In the genomic region with DNA sequence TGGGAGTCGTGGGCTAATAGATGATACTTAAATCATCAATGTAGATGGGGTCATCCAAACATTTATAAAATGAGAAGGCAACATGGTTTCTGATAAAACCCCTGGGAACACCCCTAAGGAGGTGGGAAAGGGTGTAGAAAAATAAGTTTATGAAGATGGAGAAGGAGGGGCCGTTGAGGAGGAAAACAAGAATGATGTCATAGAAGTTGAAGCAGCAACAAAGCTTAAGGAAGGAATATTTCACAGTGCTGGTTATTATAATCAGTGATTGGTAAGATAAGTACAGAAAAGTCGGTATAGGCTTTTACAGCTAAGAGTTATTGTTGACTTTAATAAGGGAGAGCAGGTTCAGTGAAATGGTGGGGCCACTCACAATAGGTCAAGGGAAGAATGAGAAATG, we compare ENCODE assay signal across 33 cellular contexts.
"Had no signal": no experiment of that assay in that cellular context is flagged by ENCODE, and none has a peak within 500 bp of the region (broad histone marks: within the 10 kb centered on the region; RNA-seq: fewer than 3 reads in every experiment).

No MANE protein-coding gene starts in this region.

- H3K4me3 Mint-ChIP-seq: activated B cell treated with CpG ODN at 0.5 μM for 24 hours; activated CD8-positive, alpha-beta T cell treated with anti-CD3 and anti-CD28 coated beads for 36 hours; activated naive CD4-positive, alpha-beta T cell treated with anti-CD3 and anti-CD28 coated beads, Interleukin-2, amount 10 ng/mL, durations not matched to agents 7 days and 5 days; activated naive CD8-positive, alpha-beta T cell treated with anti-CD3 and anti-CD28 coated beads for 36 hours; activated naive CD8-positive, alpha-beta T cell treated with anti-CD3 and anti-CD28 coated beads, Interleukin-2, amount 50 U/mL, for 24 hours; T-helper 17 cell; T-helper 2 cell treated with Interferon-gamma antibody and Interleukin-4, amounts not matched to agents 5 μg/mL and 100 μg/mL, for 36 hours had no signal

- H3K27me3 Mint-ChIP-seq: activated B cell treated with CpG ODN at 0.5 μM for 24 hours; activated naive CD8-positive, alpha-beta T cell treated with anti-CD3 and anti-CD28 coated beads for 36 hours; T-helper 17 cell had no signal

- H3K27me3 ChIP-seq: adrenal gland, body of pancreas, esophagus muscularis mucosa, foreskin keratinocyte, gastrocnemius medialis, heart left ventricle had no signal

- DNase-seq: activated B cell treated with CpG ODN at 0.5 μM for 24 hours; activated CD4-positive, alpha-beta T cell treated with anti-CD3 and anti-CD28 coated beads for 48 hours; activated CD4-positive, alpha-beta T cell treated with anti-CD3 and anti-CD28 coated beads, Interleukin-2, amount 50 U/mL, for 1 hour; activated CD4-positive, alpha-beta T cell treated with anti-CD3 and anti-CD28 coated beads, Interleukin-2, amount 50 U/mL, for 48 hours; activated CD8-positive, alpha-beta memory T cell treated with anti-CD3 and anti-CD28 coated beads for 24 hours; activated CD8-positive, alpha-beta T cell treated with anti-CD3 and anti-CD28 coated beads for 36 hours; activated gamma-delta T cell; activated naive CD4-positive, alpha-beta T cell; activated naive CD4-positive, alpha-beta T cell treated with anti-CD3 and anti-CD28 coated beads, Interleukin-2, amount 10 ng/mL, durations not matched to agents 7 days and 5 days; activated naive CD8-positive, alpha-beta T cell treated with anti-CD3 and anti-CD28 coated beads for 36 hours; activated naive CD8-positive, alpha-beta T cell treated with anti-CD3 and anti-CD28 coated beads, Interleukin-2, amount 50 U/mL, for 24 hours; activated T-cell treated with anti-CD3 and anti-CD28 coated beads, Interleukin-2, amount 50 U/mL, for 48 hours; adrenal gland; amygdala; aorta; body of pancreas; caudate nucleus; cortex of kidney; effector CD8-positive, alpha-beta T cell; erythroblast; foreskin keratinocyte; gastrocnemius medialis; glutamatergic neuron; heart left ventricle; T-helper 1 cell; T-helper 17 cell; T1000; WERI-Rb-1 had no signal

- H3K36me3 ChIP-seq: adrenal gland, esophagus muscularis mucosa, gastrocnemius medialis, heart left ventricle, WERI-Rb-1 had no signal

- H3K9me3 Mint-ChIP-seq: activated B cell treated with CpG ODN at 0.5 μM for 24 hours; activated CD8-positive, alpha-beta T cell treated with anti-CD3 and anti-CD28 coated beads for 36 hours; activated naive CD4-positive, alpha-beta T cell treated with anti-CD3 and anti-CD28 coated beads, Interleukin-2, amount 10 ng/mL, durations not matched to agents 7 days and 5 days; activated naive CD8-positive, alpha-beta T cell treated with anti-CD3 and anti-CD28 coated beads for 36 hours; activated naive CD8-positive, alpha-beta T cell treated with anti-CD3 and anti-CD28 coated beads, Interleukin-2, amount 50 U/mL, for 24 hours; T-helper 2 cell treated with Interferon-gamma antibody and Interleukin-4, amounts not matched to agents 5 μg/mL and 100 μg/mL, for 36 hours had no signal

- ATAC-seq: activated CD4-positive, CD25-positive, alpha-beta regulatory T cell treated with anti-CD3 and anti-CD28 coated beads, Interleukin-2, amount 50 U/mL, for 24 hours; activated CD8-positive, alpha-beta T cell treated with anti-CD3 and anti-CD28 coated beads for 36 hours; activated naive CD8-positive, alpha-beta T cell treated with anti-CD3 and anti-CD28 coated beads, Interleukin-2, amount 50 U/mL, for 24 hours; body of pancreas; foreskin keratinocyte; gastrocnemius medialis; heart left ventricle; T-helper 17 cell had no signal

- H3K4me1 ChIP-seq: adrenal gland, body of pancreas, esophagus muscularis mucosa, foreskin keratinocyte, gastrocnemius medialis, heart left ventricle had no signal

- H3K36me3 Mint-ChIP-seq: activated naive CD4-positive, alpha-beta T cell treated with anti-CD3 and anti-CD28 coated beads, Interleukin-2, amount 10 ng/mL, durations not matched to agents 7 days and 5 days; activated naive CD8-positive, alpha-beta T cell treated with anti-CD3 and anti-CD28 coated beads for 36 hours had no signal

- H3K27ac ChIP-seq: adrenal gland, body of pancreas, esophagus muscularis mucosa, foreskin keratinocyte, gastrocnemius medialis, heart left ventricle, WERI-Rb-1 had no signal

- H3K27ac Mint-ChIP-seq: activated B cell treated with CpG ODN at 0.5 μM for 24 hours; activated CD8-positive, alpha-beta T cell treated with anti-CD3 and anti-CD28 coated beads for 36 hours; activated naive CD4-positive, alpha-beta T cell treated with anti-CD3 and anti-CD28 coated beads, Interleukin-2, amount 10 ng/mL, durations not matched to agents 7 days and 5 days; activated naive CD8-positive, alpha-beta T cell treated with anti-CD3 and anti-CD28 coated beads for 36 hours; activated naive CD8-positive, alpha-beta T cell treated with anti-CD3 and anti-CD28 coated beads, Interleukin-2, amount 50 U/mL, for 24 hours; T-helper 17 cell; T-helper 2 cell treated with Interferon-gamma antibody and Interleukin-4, amounts not matched to agents 5 μg/mL and 100 μg/mL, for 36 hours had no signal

- H3K4me3 ChIP-seq: adrenal gland, body of pancreas, esophagus muscularis mucosa, gastrocnemius medialis, heart left ventricle had no signal

- FAIRE-seq: colon, endometrium had no signal

- H3K9me3 ChIP-seq: adrenal gland, body of pancreas, esophagus muscularis mucosa, gastrocnemius medialis, heart left ventricle had no signal

- H3K4me1 Mint-ChIP-seq: activated B cell treated with CpG ODN at 0.5 μM for 24 hours; activated naive CD4-positive, alpha-beta T cell treated with anti-CD3 and anti-CD28 coated beads, Interleukin-2, amount 10 ng/mL, durations not matched to agents 7 days and 5 days; activated naive CD8-positive, alpha-beta T cell treated with anti-CD3 and anti-CD28 coated beads for 36 hours; activated naive CD8-positive, alpha-beta T cell treated with anti-CD3 and anti-CD28 coated beads, Interleukin-2, amount 50 U/mL, for 24 hours; T-helper 17 cell had no signal
